1 cellular context compared by ENCODE assay signal in genomic region chr12:93103154-93103553, GRCh38.
TF ChIP-seq lines count a peak whose summit lies in the region.

No MANE protein-coding gene starts in this region.

TF ChIP-seq in GM23338, 12 proteins besides CTCF, POLR2A, EP300 and RAD21 (continued from another document):
- TF ChIP-seq ETS1 (IDR thresholded peaks at IDR 0.05) (no peak), EZH2 (IDR thresholded peaks at IDR 0.05; ENCODE audit: low read depth, unreplicated experiment) (no peak), CREB1 (CRISPR knock-in tag; IDR thresholded peaks at IDR 0.05; ENCODE audit: low read depth) (no peak), EZH2phosphoT487 (IDR thresholded peaks at IDR 0.05; ENCODE audit: unreplicated experiment) (no peak), NANOG (IDR thresholded peaks at IDR 0.05; ENCODE audit: borderline replicate concordance) (no peak), POLR2AphosphoS5 (IDR thresholded peaks at IDR 0.05; ENCODE audit: low read depth) (no peak), JUNB (IDR thresholded peaks at IDR 0.05; ENCODE audit: unreplicated experiment) (no peak)
